In genomic region chr7:55374213-55374612, GRCh38 we compare ENCODE assay signal across 20 cellular contexts.
"Had no signal": no experiment of that assay in that cellular context is flagged by ENCODE, and none has a peak within 500 bp of the region (broad histone marks: within the 10 kb centered on the region; RNA-seq: fewer than 3 reads in every experiment).

No MANE protein-coding gene starts in this region.

- H3K27me3 Mint-ChIP-seq: activated CD4-positive, alpha-beta T cell treated with anti-CD3 and anti-CD28 coated beads, Interleukin-2, amount 10 ng/mL, durations not matched to agents 7 days and 5 days; activated CD8-positive, alpha-beta memory T cell treated with anti-CD3 and anti-CD28 coated beads, Interleukin-2, amount 10 ng/mL, durations not matched to agents 7 days and 5 days; activated CD8-positive, alpha-beta T cell treated with anti-CD3 and anti-CD28 coated beads for 36 hours; brain; memory B cell; natural killer cell treated with Interleukin-12 subunit alpha and Interleukin-12 subunit beta and Interleukin-15 and Interleukin-18, amount 100 ng/mL, for 72 hours had no signal

- H3K9me3 Mint-ChIP-seq: activated CD4-positive, alpha-beta T cell treated with anti-CD3 and anti-CD28 coated beads, Interleukin-2, amount 10 ng/mL, durations not matched to agents 7 days and 5 days; activated CD8-positive, alpha-beta T cell treated with anti-CD3 and anti-CD28 coated beads for 36 hours; activated naive CD4-positive, alpha-beta T cell treated with anti-CD3 and anti-CD28 coated beads, Interleukin-2, amount 50 U/mL, for 72 hours; memory B cell; natural killer cell treated with Interleukin-12 subunit alpha and Interleukin-12 subunit beta and Interleukin-15 and Interleukin-18, amount 100 ng/mL, for 72 hours had no signal

- H3K4me3 ChIP-seq: heart left ventricle, ovary, prostate gland, thoracic aorta, upper lobe of right lung had no signal

- H3K4me1 ChIP-seq: heart left ventricle, prostate gland, upper lobe of right lung had no signal

- H3K4me1 Mint-ChIP-seq: activated CD4-positive, alpha-beta T cell treated with anti-CD3 and anti-CD28 coated beads, Interleukin-2, amount 10 ng/mL, durations not matched to agents 7 days and 5 days; activated CD8-positive, alpha-beta memory T cell treated with anti-CD3 and anti-CD28 coated beads, Interleukin-2, amount 10 ng/mL, durations not matched to agents 7 days and 5 days had no signal

- H3K4me3 Mint-ChIP-seq: activated CD4-positive, alpha-beta T cell treated with anti-CD3 and anti-CD28 coated beads, Interleukin-2, amount 10 ng/mL, durations not matched to agents 7 days and 5 days; activated CD8-positive, alpha-beta memory T cell treated with anti-CD3 and anti-CD28 coated beads, Interleukin-2, amount 10 ng/mL, durations not matched to agents 7 days and 5 days; activated CD8-positive, alpha-beta T cell treated with anti-CD3 and anti-CD28 coated beads for 36 hours; brain; memory B cell; natural killer cell treated with Interleukin-12 subunit alpha and Interleukin-12 subunit beta and Interleukin-15 and Interleukin-18, amount 100 ng/mL, for 72 hours had no signal

- H3K27ac ChIP-seq: epithelial cell of prostate, heart left ventricle, neutrophil, ovary, prostate gland, thoracic aorta, upper lobe of right lung had no signal

- H3K27ac Mint-ChIP-seq: activated CD4-positive, alpha-beta T cell treated with anti-CD3 and anti-CD28 coated beads, Interleukin-2, amount 10 ng/mL, durations not matched to agents 7 days and 5 days; activated CD8-positive, alpha-beta memory T cell treated with anti-CD3 and anti-CD28 coated beads, Interleukin-2, amount 10 ng/mL, durations not matched to agents 7 days and 5 days; activated CD8-positive, alpha-beta T cell treated with anti-CD3 and anti-CD28 coated beads for 36 hours; activated naive CD4-positive, alpha-beta T cell treated with anti-CD3 and anti-CD28 coated beads, Interleukin-2, amount 50 U/mL, for 72 hours; brain; memory B cell; natural killer cell treated with Interleukin-12 subunit alpha and Interleukin-12 subunit beta and Interleukin-15 and Interleukin-18, amount 100 ng/mL, for 72 hours had no signal

- H3K36me3 ChIP-seq: heart left ventricle, neutrophil, ovary, prostate gland, thoracic aorta, upper lobe of right lung had no signal

- H3K9me3 ChIP-seq: heart left ventricle, neutrophil, ovary, prostate gland, thoracic aorta, upper lobe of right lung had no signal

- DNase-seq: activated CD4-positive, alpha-beta T cell treated with anti-CD3 and anti-CD28 coated beads, Interleukin-2, amount 10 ng/mL, durations not matched to agents 7 days and 5 days; activated CD8-positive, alpha-beta memory T cell treated with anti-CD3 and anti-CD28 coated beads, Interleukin-2, amount 10 ng/mL, durations not matched to agents 7 days and 5 days; activated CD8-positive, alpha-beta T cell treated with anti-CD3 and anti-CD28 coated beads for 36 hours; activated T-cell treated with anti-CD3 and anti-CD28 coated beads, Interleukin-2, amount 50 U/mL, for 1 hour; aorta; heart left ventricle; islet precursor cell; left cardiac atrium; ovary; stimulated activated CD4-positive, alpha-beta T cell treated with anti-CD3 and anti-CD28 coated beads, Interleukin-4, amount 100 ng/mL, for 24 hours; stimulated activated naive CD4-positive, alpha-beta T cell treated with Interleukin-2 at 50 U/mL for 16 hours; upper lobe of right lung had no signal

- H3K27me3 ChIP-seq: heart left ventricle, neutrophil, ovary, upper lobe of right lung had no signal

- H3K36me3 Mint-ChIP-seq: activated CD8-positive, alpha-beta memory T cell treated with anti-CD3 and anti-CD28 coated beads, Interleukin-2, amount 10 ng/mL, durations not matched to agents 7 days and 5 days; activated naive CD4-positive, alpha-beta T cell treated with anti-CD3 and anti-CD28 coated beads, Interleukin-2, amount 50 U/mL, for 72 hours; brain; natural killer cell treated with Interleukin-12 subunit alpha and Interleukin-12 subunit beta and Interleukin-15 and Interleukin-18, amount 100 ng/mL, for 72 hours had no signal

- ATAC-seq: activated CD8-positive, alpha-beta memory T cell treated with anti-CD3 and anti-CD28 coated beads, Interleukin-2, amount 10 ng/mL, durations not matched to agents 7 days and 5 days; activated CD8-positive, alpha-beta T cell treated with anti-CD3 and anti-CD28 coated beads for 36 hours; activated naive CD4-positive, alpha-beta T cell treated with anti-CD3 and anti-CD28 coated beads, Interleukin-2, amount 50 U/mL, for 72 hours; heart left ventricle; left cardiac atrium; natural killer cell treated with Interleukin-12 subunit alpha and Interleukin-12 subunit beta and Interleukin-15 and Interleukin-18, amount 100 ng/mL, for 72 hours; upper lobe of right lung had no signal
